Comparison of ENCODE assay signal across 14 cellular contexts in genomic region chr10:12470719-12471118, GRCh38.
"Had no signal": no experiment of that assay in that cellular context is flagged by ENCODE, and none has a peak within 500 bp of the region (broad histone marks: within the 10 kb centered on the region; RNA-seq: fewer than 3 reads in every experiment).

No MANE protein-coding gene starts in this region.

- H3K4me3 ChIP-seq: dorsolateral prefrontal cortex, psoas muscle, spleen had no signal

- H3K9me3 ChIP-seq: psoas muscle had no signal

- ATAC-seq: psoas muscle, sciatic nerve, SK-N-SH treated with all-trans-retinoic acid at 6 μM for 48 hours had no signal

- DNase-seq: activated CD4-positive, alpha-beta T cell treated with anti-CD3 and anti-CD28 coated beads, Interleukin-2, amount 50 U/mL, for 1 hour; activated gamma-delta T cell; activated naive CD8-positive, alpha-beta T cell treated with anti-CD3 and anti-CD28 coated beads for 36 hours; cerebellar nuclear complex; dorsolateral prefrontal cortex; glutamatergic neuron; immature natural killer cell; psoas muscle; stimulated activated CD4-positive, alpha-beta T cell treated with anti-CD3 and anti-CD28 coated beads, Interleukin-1b, Interleukin-23, amount 100 ng/mL, for 48 hours; stimulated activated naive CD4-positive, alpha-beta T cell treated with Interleukin-2 at 50 U/mL for 16 hours had no signal

- FAIRE-seq: TTC549 had no signal

- H3K27me3 ChIP-seq: dorsolateral prefrontal cortex, spleen had no signal

- H3K4me1 ChIP-seq: psoas muscle had no signal

- H3K27ac ChIP-seq: dorsolateral prefrontal cortex, psoas muscle, spleen had no signal

- H3K4me3 Mint-ChIP-seq: activated naive CD8-positive, alpha-beta T cell treated with anti-CD3 and anti-CD28 coated beads for 36 hours; immature natural killer cell had no signal

- H3K27ac Mint-ChIP-seq: activated naive CD8-positive, alpha-beta T cell treated with anti-CD3 and anti-CD28 coated beads for 36 hours had no signal

- H3K9me3 Mint-ChIP-seq: activated naive CD8-positive, alpha-beta T cell treated with anti-CD3 and anti-CD28 coated beads for 36 hours; immature natural killer cell had no signal

- H3K36me3 ChIP-seq: spleen had no signal

- H3K27me3 Mint-ChIP-seq: activated naive CD8-positive, alpha-beta T cell treated with anti-CD3 and anti-CD28 coated beads for 36 hours had no signal
